ENCODE assay signal across 8 cellular contexts in genomic region chr3:128011140-128011539, GRCh38. TPM values are rescaled to one million over a fixed set of nuclear protein-coding genes. Genes with fewer than 3 reads are reported as not detected.
A peak's percentile ranks its signal among the peaks of the same experiment; 100 is the strongest.
DNase-seq lines count a peak whose midpoint lies in the region; ATAC-seq, FAIRE-seq and TF ChIP-seq lines count a peak whose summit lies in the region.

No MANE protein-coding gene starts in this region.

- peak overlapping the region; percentile 59 for H3K4me2 ChIP-seq in hepatocyte

- TF ChIP-seq CTCF in LNCAP (IDR thresholded peaks at IDR 0.05) (peak; percentile 82), hepatocyte (IDR thresholded peaks at IDR 0.05; ENCODE audit: poor library complexity) (peak; percentile 56)

- H3K4me3 ChIP-seq in hepatocyte: no peak overlapping the region

- FAIRE-seq in urothelium cell line (lab: Jason Lieb, UNC): no peak

- H3K4me1 ChIP-seq in hepatocyte (ENCODE audit: insufficient read depth): peaks cover 7% of the 10 kb centered on the region

- ATAC-seq in SK-N-SH treated with all-trans-retinoic acid at 6 μM for 48 hours (peak; percentile 70), GM21529 (IDR thresholded peaks at IDR 0.05; ENCODE audit: unreplicated experiment) (no peak), GM21717 (IDR thresholded peaks at IDR 0.05; ENCODE audit: unreplicated experiment) (no peak)

- H3K79me2 ChIP-seq in hepatocyte: no peaks in the 10 kb centered on the region

- H3K27ac ChIP-seq in hepatocyte: no peak overlapping the region

- peak overlapping the region; percentile 75 for H2AFZ ChIP-seq in hepatocyte

- H3K9me3 ChIP-seq in hepatocyte (ENCODE audit: low read depth): no peaks in the 10 kb centered on the region

- DNase-seq in DMS79 treated with DMSO at 0.1 percent for 48 hours (lab: John Stamatoyannopoulos, UW) (peak; percentile 94), hepatocyte (ENCODE audit: low spot score) (peak; percentile 80), urothelium cell line (ENCODE audit: low spot score) (peak; percentile 74), NOMO-1 treated with dmso at 0.1 percent for 144 hours (lab: John Stamatoyannopoulos, UW; ENCODE audit: unreplicated experiment) (no peak)

- H3K27me3 ChIP-seq in hepatocyte: no peaks in the 10 kb centered on the region

- 4% methylated on average over 12 of the region's 12 CpGs for WGBS in hepatocyte (ENCODE audit: low lambda C conversion rate, missing lambda C conversion rate)

- no peaks in the 10 kb centered on the region for H3K9me2 ChIP-seq in hepatocyte (replicated peaks; ENCODE audit: insufficient read depth)

- H4K20me1 ChIP-seq in hepatocyte (ENCODE audit: insufficient read depth, poor library complexity, severe bottlenecking): no peaks in the 10 kb centered on the region

- H3K36me3 ChIP-seq in hepatocyte (replicated peaks; ENCODE audit: insufficient read depth, low read depth): no peaks in the 10 kb centered on the region

TF ChIP-seq in SK-N-SH treated with all-trans-retinoic acid at 6 μM for 48 hours, 23 proteins besides CTCF, POLR2A, EP300 and RAD21:
- TF ChIP-seq ZNF565 (CRISPR knock-in tag; conservative IDR thresholded peaks at IDR 0.05; ENCODE audit: low read depth) (no peak), ISL1 (CRISPR knock-in tag; IDR thresholded peaks at IDR 0.05) (no peak), ZNF8 (CRISPR knock-in tag; IDR thresholded peaks at IDR 0.05) (no peak), CSDC2 (CRISPR knock-in tag; IDR thresholded peaks at IDR 0.05) (no peak), TSHZ2 (CRISPR knock-in tag; IDR thresholded peaks at IDR 0.05) (no peak), ZC3H10 (CRISPR knock-in tag; IDR thresholded peaks at IDR 0.05) (no peak), PPARA (CRISPR knock-in tag; IDR thresholded peaks at IDR 0.05; ENCODE audit: borderline replicate concordance) (no peak), POU6F1 (CRISPR knock-in tag; IDR thresholded peaks at IDR 0.05; ENCODE audit: borderline replicate concordance, low read depth) (no peak), SNAI2 (CRISPR knock-in tag; IDR thresholded peaks at IDR 0.05) (no peak), CSRNP3 (CRISPR knock-in tag; IDR thresholded peaks at IDR 0.05) (no peak), ZFP3 (CRISPR knock-in tag; IDR thresholded peaks at IDR 0.05) (no peak)

RNA-seq across cellular contexts. Expression of gene SEC61A1, which starts 41.1 kb away (rescaled TPM):
- 268 and 293 TPM in 2 replicates for total RNA-seq in hepatocyte
- polyA plus RNA-seq in hepatocyte: 251 and 299 TPM in 2 replicates
